Comparison of ENCODE assay signal across 9 cellular contexts in genomic region chr14:105089746-105090492, GRCh38. TPM values are rescaled to one million over a fixed set of nuclear protein-coding genes. Genes with fewer than 3 reads are reported as not detected.
DNase-seq lines count a peak whose midpoint lies in the region; ATAC-seq and TF ChIP-seq lines count a peak whose summit lies in the region.
"Had no signal": no experiment of that assay in that cellular context is flagged by ENCODE, and none has a peak within 500 bp of the region (broad histone marks: within the 10 kb centered on the region; RNA-seq: fewer than 3 reads in every experiment).

No MANE protein-coding gene starts in this region.

- no peaks in the 10 kb centered on the region for H3K36me3 Mint-ChIP-seq in type B pancreatic cell

- H3K4me1 ChIP-seq in RWPE2 (ENCODE audit: insufficient read depth, poor library complexity, severe bottlenecking) (peaks cover 38% of the 10 kb centered on the region), mucosa of rectum (ENCODE audit: control insufficient read depth in 2 of 2, insufficient read depth in 2 of 2, low read length in 2 of 2) (peaks cover 48 to 59% of the 10 kb centered on the region in 2 donors)

- no peak for ATAC-seq in Right ventricle myocardium inferior
- ATAC-seq in RWPE2 (ENCODE audit: low read depth), result no peak

- H3K27me3 ChIP-seq in RWPE2 (ENCODE audit: insufficient read depth, poor library complexity, severe bottlenecking) (no peaks in the 10 kb centered on the region), mucosa of rectum (ENCODE audit: control insufficient read depth in 2 of 2, insufficient read depth in 2 of 2, low read length in 2 of 2) (peaks cover 9 to 11% of the 10 kb centered on the region in 2 donors), brain microvascular endothelial cell (replicated peaks) (no peaks in the 10 kb centered on the region)

- intact Hi-C loops in cardiac septum (cut with DNase I) (loop anchor here (5.0 kb wide), 5 partner anchors 77 to 382 kb away; partner anchors contain the start of genes CRIP2, JAG2 and NUDT14), Right ventricle myocardium inferior (cut with DNase I) (loop anchor here (2.0 to 10.0 kb wide), 7 partner anchors 62 to 385 kb away; partner anchors contain the start of genes CDCA4, CRIP2 and JAG2)

- peak overlapping the region; percentile 24 to 28 for H3K9ac ChIP-seq in mucosa of rectum (ENCODE audit: low read depth in 1 of 2, low read length in 2 of 2)

- peaks cover 11% of the 10 kb centered on the region for H3K4me1 Mint-ChIP-seq in type B pancreatic cell (ENCODE audit: unreplicated experiment)

- TF ChIP-seq CTCF in RWPE2 (IDR thresholded peaks at IDR 0.05; ENCODE audit: poor library complexity, severe bottlenecking) (no peak), type B pancreatic cell (conservative IDR thresholded peaks at IDR 0.05) (no peak), brain microvascular endothelial cell (IDR thresholded peaks at IDR 0.05; ENCODE audit: low read depth, low read length, missing control alignments) (no peak)

- no peaks in the 10 kb centered on the region for H3K36me3 ChIP-seq in RWPE2 (ENCODE audit: low read depth)
- no peaks in the 10 kb centered on the region for H3K36me3 ChIP-seq in mucosa of rectum (ENCODE audit: control insufficient read depth in 2 of 2, insufficient read depth in 2 of 2, low read length in 2 of 2)
- no peaks in the 10 kb centered on the region for H3K36me3 ChIP-seq in brain microvascular endothelial cell (replicated peaks)

- peaks cover 3% of the 10 kb centered on the region for H3K27me3 Mint-ChIP-seq in type B pancreatic cell

- DNase-seq in cardiac septum (ENCODE audit: low spot score), result peak; percentile 69
- DNase-seq in Right ventricle myocardium inferior (ENCODE audit: missing footprints), result no peak
- DNase-seq in RWPE2 (ENCODE audit: low spot score), result peak; percentile 78
- DNase-seq in type B pancreatic cell (ENCODE audit: extremely low spot score, unreplicated experiment), result no peak
- no peak for DNase-seq in NCI-H1417 treated with DMSO at 0.1 percent for 48 hours (lab: John Stamatoyannopoulos, UW)
- DNase-seq in brain microvascular endothelial cell, result no peak
- DNase-seq in KG1 (lab: John Stamatoyannopoulos, UW), result no peak

- no peak overlapping the region for H3K4me3 Mint-ChIP-seq in type B pancreatic cell

- H3K27ac ChIP-seq in RWPE2 (ENCODE audit: poor library complexity, severe bottlenecking) (peak overlapping the region; percentile 96), mucosa of rectum (ENCODE audit: low read depth in 2 of 2, low read length in 2 of 2) (no peak overlapping the region), brain microvascular endothelial cell (no peak overlapping the region)

- no peak overlapping the region for H3K4me3 ChIP-seq in RWPE2 (ENCODE audit: severe bottlenecking)
- H3K4me3 ChIP-seq in mucosa of rectum (ENCODE audit: low read length in 2 of 2), result no peak overlapping the region
- H3K4me3 ChIP-seq in brain microvascular endothelial cell (ENCODE audit: low read depth, low read length), result no peak overlapping the region

- peak overlapping the region; percentile 86 for H3K27ac Mint-ChIP-seq in type B pancreatic cell

- in situ Hi-C loops in brain microvascular endothelial cell (cut with HindIII; ENCODE audit: low pct_ligation_motif_present, low sequenced_read_pairs), result no loop called here

- no peaks in the 10 kb centered on the region for H3K9me3 Mint-ChIP-seq in type B pancreatic cell

- H3K9me3 ChIP-seq in RWPE2 (ENCODE audit: severe bottlenecking) (no peaks in the 10 kb centered on the region), mucosa of rectum (ENCODE audit: control insufficient read depth in 2 of 2, low read length in 2 of 2) (no peaks in the 10 kb centered on the region)

RNA-seq across cellular contexts. Expression of gene GPR132, which starts 24.7 kb away (rescaled TPM):
- total RNA-seq in cardiac septum, result 0.73 TPM
- total RNA-seq in Right ventricle myocardium inferior, result 0.89 TPM
- total RNA-seq in type B pancreatic cell (ENCODE audit: low replicate concordance), result 0.24 and 0.33 TPM in 2 replicates
- total RNA-seq: SK-MEL-5 had no signal

Comparison
In these comparisons a context has a peak if more than half of its experiments do, and no peak if none do; other contexts are left out.
1. DNase-seq: peak in cardiac septum (single experiment) and RWPE2 (single experiment); none in Right ventricle myocardium inferior (single experiment), type B pancreatic cell (single experiment), NCI-H1417 treated with DMSO at 0.1 percent for 48 hours (single experiment), brain microvascular endothelial cell (single experiment) and KG1 (single experiment).